ENCODE assay signal across 22 cellular contexts in the genomic region with DNA sequence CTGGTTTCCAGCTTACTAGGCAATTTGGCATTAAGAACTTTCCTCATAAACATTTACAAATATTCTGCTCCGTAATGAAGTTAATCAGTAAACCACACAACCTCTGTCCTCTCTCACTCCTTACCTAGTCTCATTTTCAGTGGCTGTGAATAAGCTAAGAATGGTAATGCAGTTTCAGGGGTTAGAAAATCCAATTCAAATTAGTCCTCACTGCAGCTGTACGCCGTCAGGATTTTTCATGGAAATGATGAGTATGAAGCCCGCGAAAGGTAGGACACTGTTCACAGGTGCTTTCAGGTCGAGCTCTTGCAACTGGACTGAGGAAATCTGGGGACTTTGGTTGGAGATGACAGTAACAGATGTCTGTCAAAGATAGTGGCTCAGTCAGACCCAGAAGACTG. TPM values are rescaled to one million over a fixed set of nuclear protein-coding genes. Genes with fewer than 3 reads are reported as not detected.
"Had no signal": no experiment of that assay in that cellular context is flagged by ENCODE, and none has a peak within 500 bp of the region (broad histone marks: within the 10 kb centered on the region; RNA-seq: fewer than 3 reads in every experiment).

No MANE protein-coding gene starts in this region.

- H3K4me3 ChIP-seq: lung, prostate gland, spleen, testis, upper lobe of right lung had no signal

- H3K27me3 Mint-ChIP-seq: stimulated activated memory B cell treated with anti-CD40 and anti-IgM and Interleukin-4, amounts not matched to agents 10 μg/mL and 1 μg/mL and 100 μg/mL, for 72 hours had no signal

- H3K36me3 ChIP-seq: prostate gland, spleen, upper lobe of right lung had no signal

- H3K4me1 Mint-ChIP-seq: activated CD4-positive, alpha-beta T cell treated with anti-CD3 and anti-CD28 coated beads for 36 hours; activated naive CD8-positive, alpha-beta T cell treated with anti-CD3 and anti-CD28 coated beads for 36 hours; neural crest cell; stimulated activated memory B cell treated with anti-CD40 and anti-IgM and Interleukin-4, amounts not matched to agents 10 μg/mL and 1 μg/mL and 100 μg/mL, for 72 hours; WTC11 had no signal

- H3K9me3 Mint-ChIP-seq: activated naive CD8-positive, alpha-beta T cell treated with anti-CD3 and anti-CD28 coated beads for 36 hours; activated T-helper 1 cell treated with anti-CD3 and anti-CD28 coated beads, Interleukin-12 subunit alpha, Interleukin-12 subunit beta, Interleukin-2, Interleukin-4 antibody, amounts not matched to agents 30 ng/mL and 10 ng/mL and 1 ng/mL, durations not matched to agents 14 hours and 24 hours and 36 hours; neural crest cell; stimulated activated memory B cell treated with anti-CD40 and anti-IgM and Interleukin-4, amounts not matched to agents 10 μg/mL and 1 μg/mL and 100 μg/mL, for 72 hours had no signal

- H3K36me3 Mint-ChIP-seq: activated naive CD8-positive, alpha-beta T cell treated with anti-CD3 and anti-CD28 coated beads for 36 hours; mesothelial cell of epicardium; stimulated activated memory B cell treated with anti-CD40 and anti-IgM and Interleukin-4, amounts not matched to agents 10 μg/mL and 1 μg/mL and 100 μg/mL, for 72 hours; WTC11 had no signal

- H3K27me3 ChIP-seq: spleen, testis, upper lobe of right lung had no signal

- H3K27ac ChIP-seq: prostate gland, spleen, testis, upper lobe of right lung had no signal

- H3K27ac Mint-ChIP-seq: activated CD4-positive, alpha-beta T cell treated with anti-CD3 and anti-CD28 coated beads for 36 hours; activated naive CD8-positive, alpha-beta T cell treated with anti-CD3 and anti-CD28 coated beads for 36 hours; activated T-helper 1 cell treated with anti-CD3 and anti-CD28 coated beads, Interleukin-12 subunit alpha, Interleukin-12 subunit beta, Interleukin-2, Interleukin-4 antibody, amounts not matched to agents 30 ng/mL and 10 ng/mL and 1 ng/mL, durations not matched to agents 14 hours and 24 hours and 36 hours; mesothelial cell of epicardium; stimulated activated memory B cell treated with anti-CD40 and anti-IgM and Interleukin-4, amounts not matched to agents 10 μg/mL and 1 μg/mL and 100 μg/mL, for 72 hours; WTC11 had no signal

- H3K4me3 Mint-ChIP-seq: activated CD4-positive, alpha-beta T cell treated with anti-CD3 and anti-CD28 coated beads for 36 hours; activated naive CD8-positive, alpha-beta T cell treated with anti-CD3 and anti-CD28 coated beads for 36 hours; activated T-helper 1 cell treated with anti-CD3 and anti-CD28 coated beads, Interleukin-12 subunit alpha, Interleukin-12 subunit beta, Interleukin-2, Interleukin-4 antibody, amounts not matched to agents 30 ng/mL and 10 ng/mL and 1 ng/mL, durations not matched to agents 14 hours and 24 hours and 36 hours; mesothelial cell of epicardium; neural crest cell; stimulated activated memory B cell treated with anti-CD40 and anti-IgM and Interleukin-4, amounts not matched to agents 10 μg/mL and 1 μg/mL and 100 μg/mL, for 72 hours; WTC11 had no signal

- H3K9me3 ChIP-seq: prostate gland, spleen, testis, upper lobe of right lung had no signal

- ATAC-seq: activated CD4-positive, alpha-beta T cell treated with anti-CD3 and anti-CD28 coated beads for 36 hours; sciatic nerve; stimulated activated memory B cell treated with anti-CD40 and anti-IgM and Interleukin-4, amounts not matched to agents 10 μg/mL and 1 μg/mL and 100 μg/mL, for 72 hours; upper lobe of right lung; WTC11 had no signal

- H3K4me1 ChIP-seq: prostate gland, spleen, testis, upper lobe of right lung had no signal

- DNase-seq: activated CD4-positive, alpha-beta T cell treated with anti-CD3 and anti-CD28 coated beads for 36 hours; activated CD4-positive, alpha-beta T cell treated with anti-CD3 and anti-CD28 coated beads, Interleukin-2, amount 50 U/mL, for 48 hours; activated naive CD8-positive, alpha-beta T cell treated with anti-CD3 and anti-CD28 coated beads for 36 hours; activated T-cell treated with anti-CD3 and anti-CD28 coated beads for 4 hours; amygdala; dermis blood vessel endothelial cell; erythroblast; spleen; stimulated activated CD4-positive, alpha-beta T cell treated with anti-CD3 and anti-CD28 coated beads, Interleukin-4, amount 100 ng/mL, for 4 hours; T-helper 2 cell; testis; upper lobe of right lung had no signal

RNA-seq across cellular contexts. Expression of a gene that starts 29.6 kb away (rescaled TPM):
- total RNA-seq: activated CD4-positive, alpha-beta T cell treated with anti-CD3 and anti-CD28 coated beads for 36 hours; activated naive CD8-positive, alpha-beta T cell treated with anti-CD3 and anti-CD28 coated beads for 36 hours; activated T-helper 1 cell treated with anti-CD3 and anti-CD28 coated beads, Interleukin-12 subunit alpha, Interleukin-12 subunit beta, Interleukin-2, Interleukin-4 antibody, amounts not matched to agents 30 ng/mL and 10 ng/mL and 1 ng/mL, durations not matched to agents 14 hours and 24 hours and 36 hours; cardiac septum; neural crest cell; omental fat pad; prostate gland; upper lobe of right lung; WTC11 had no signal
